In genomic region chr2:70948350-70949003, GRCh38 we compare ENCODE assay signal across 8 cellular contexts. TPM values are rescaled to one million over a fixed set of nuclear protein-coding genes. Genes with fewer than 3 reads are reported as not detected.
DNase-seq lines count a peak whose midpoint lies in the region; ATAC-seq and TF ChIP-seq lines count a peak whose summit lies in the region.

No MANE protein-coding gene starts in this region.

- peak; percentile 74 for TF ChIP-seq CTCF in HL-60 (IDR thresholded peaks at IDR 0.05; ENCODE audit: insufficient read depth, low read length)

- H3K4me3 Mint-ChIP-seq in naive B cell: peak overlapping the region; percentile 12 to 91 (median 84)

- H3K27me3 ChIP-seq in HL-60 (ENCODE audit: insufficient read depth, poor library complexity, severe bottlenecking): peaks cover 27% of the 10 kb centered on the region

- H3K27me3 Mint-ChIP-seq in naive B cell: peaks cover 22 to 52% (median 51%) of the 10 kb centered on the region in 3 donors

- peak overlapping the region in 2 of 6 donors; percentile 48 to 64 for H3K27ac Mint-ChIP-seq in naive B cell

- no peaks in the 10 kb centered on the region for H3K36me3 Mint-ChIP-seq in naive B cell

- DNase-seq in AG08396 (ENCODE audit: low spot score) (peak; percentile 89), HL-60 (ENCODE audit: low read depth in 1 of 2, low spot score in 1 of 2) (peak; percentile 32 to 66), NOMO-1 treated with dmso at 0.1 percent for 144 hours (lab: John Stamatoyannopoulos, UW; ENCODE audit: unreplicated experiment) (peak; percentile 51), activated T-cell treated with anti-CD3 and anti-CD28 coated beads for 1 hour (ENCODE audit: low read depth) (peak; percentile 72), naive B cell (peak; percentile 70)
- peak; percentile 61 for DNase-seq in stimulated activated CD8-positive, alpha-beta memory T cell treated with anti-CD3 and anti-CD28 coated beads, Interleukin-7, amount 100 ng/mL, for 24 hours (ENCODE audit: low read depth)

- no peak overlapping the region for H3K4me3 ChIP-seq in HL-60 (replicated peaks; ENCODE audit: insufficient read depth, low read length)

- H3K27ac ChIP-seq in HL-60 (replicated peaks): no peak overlapping the region

- H3K9me3 Mint-ChIP-seq in naive B cell: no peaks in the 10 kb centered on the region

- H3K4me1 Mint-ChIP-seq in naive B cell: peaks cover 12 to 16% (median 15%) of the 10 kb centered on the region in 3 donors

- peak; percentile 84 for ATAC-seq in GM18868 (IDR thresholded peaks at IDR 0.05; ENCODE audit: unreplicated experiment)
- peak; percentile 84 for ATAC-seq in esophagus mucosa
- peak; percentile 94 to 96 for ATAC-seq in naive B cell (ENCODE audit: low read depth in 2 of 2)

RNA-seq across cellular contexts. Expression of gene ATP6V1B1, which starts 12.8 kb away (rescaled TPM):
- total RNA-seq in esophagus mucosa: 2.4 TPM
- not detected for polyA plus RNA-seq in naive B cell (ENCODE audit: low read depth in 6 of 6)

RNA-seq across cellular contexts. Expression of gene ANKRD53, which starts 30.0 kb away (rescaled TPM):
- total RNA-seq in esophagus mucosa: 0.40 TPM
- not detected for polyA plus RNA-seq in naive B cell (ENCODE audit: low read depth in 6 of 6)

RNA-seq across cellular contexts. Expression of gene TEX261, which starts 46.2 kb away (rescaled TPM):
- 36.7 TPM for total RNA-seq in esophagus mucosa
- 10 to 100 TPM; 22.5 to 39.2 (median 31.4) TPM for polyA plus RNA-seq in naive B cell (ENCODE audit: low read depth in 6 of 6)

RNA-seq across cellular contexts. Expression of gene VAX2, which starts 48.1 kb away (rescaled TPM):
- total RNA-seq in esophagus mucosa: 0.76 TPM
- polyA plus RNA-seq in naive B cell (ENCODE audit: low read depth in 6 of 6): not detected
